9 cellular contexts compared by ENCODE assay signal in the genomic region with DNA sequence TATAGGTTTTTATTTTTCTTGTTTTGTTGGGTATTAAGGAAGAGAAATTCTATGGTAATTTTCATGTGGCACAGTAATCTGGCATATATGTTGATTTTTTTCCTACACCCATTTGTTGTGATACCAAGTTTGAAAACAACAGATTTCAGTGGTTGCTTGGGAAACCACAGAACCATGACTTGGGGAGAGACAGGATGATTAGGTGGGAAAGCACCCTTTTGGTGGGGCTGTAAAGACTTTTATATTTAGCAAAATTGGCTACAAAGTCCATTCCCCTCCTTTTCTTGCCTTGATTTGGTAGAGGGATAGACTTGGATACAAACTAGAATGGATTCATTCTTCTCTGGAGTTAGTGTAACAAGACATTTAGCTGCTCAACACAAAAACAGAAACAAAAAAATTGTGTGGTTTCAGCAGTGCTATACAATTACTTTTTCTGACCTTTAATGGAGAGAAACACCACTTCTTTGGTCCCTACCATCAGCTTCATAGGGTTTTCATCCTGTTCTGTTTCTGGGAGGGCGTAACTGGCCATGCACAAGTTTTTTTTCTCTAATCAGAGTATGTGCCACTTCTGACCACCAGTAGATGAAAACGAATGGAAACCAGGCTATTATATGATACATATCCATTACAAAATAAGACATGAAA. TPM values are rescaled to one million over a fixed set of nuclear protein-coding genes. Genes with fewer than 3 reads are reported as not detected.
DNase-seq lines count a peak whose midpoint lies in the region; ATAC-seq and TF ChIP-seq lines count a peak whose summit lies in the region.
"Had no signal": no experiment of that assay in that cellular context is flagged by ENCODE, and none has a peak within 500 bp of the region (broad histone marks: within the 10 kb centered on the region; RNA-seq: fewer than 3 reads in every experiment).

No MANE protein-coding gene starts in this region.

- ATAC-seq in GM18511 (IDR thresholded peaks at IDR 0.05; ENCODE audit: unreplicated experiment) (peak; percentile 64), GM21390 (IDR thresholded peaks at IDR 0.05; ENCODE audit: unreplicated experiment) (peak; percentile 58), HG03196 (IDR thresholded peaks at IDR 0.05; ENCODE audit: unreplicated experiment) (peak; percentile 46)
- peak; percentile 73 for ATAC-seq in effector memory CD8-positive, alpha-beta T cell (replicated peaks)

- H3K4me3 Mint-ChIP-seq in effector memory CD8-positive, alpha-beta T cell, result peak overlapping the region; percentile 5 to 55

- H3K27ac Mint-ChIP-seq in effector memory CD8-positive, alpha-beta T cell, result peak overlapping the region; percentile 87 to 95

- H3K4me1 ChIP-seq in tibial artery, result no peaks in the 10 kb centered on the region

- no peaks in the 10 kb centered on the region for H3K9me3 ChIP-seq in tibial artery

- intact Hi-C loops in tibial artery (cut with DNase I; ENCODE audit: low total_unique reads), result no loop called here

- H3K4me1 Mint-ChIP-seq in effector memory CD8-positive, alpha-beta T cell (ENCODE audit: low read depth in 2 of 2), result peaks cover 58 to 59% of the 10 kb centered on the region in 2 donors

- H3K27me3 Mint-ChIP-seq in effector memory CD8-positive, alpha-beta T cell, result no peaks in the 10 kb centered on the region

- H3K27ac ChIP-seq in tibial artery, result no peak overlapping the region

- H3K36me3 ChIP-seq in tibial artery, result no peaks in the 10 kb centered on the region

- DNase-seq in effector memory CD8-positive, alpha-beta T cell, result peak; percentile 18 to 23 (median 20)
- DNase-seq in AG20443 (ENCODE audit: low spot score) (no peak), tibial artery (no peak), H4 (ENCODE audit: low spot score) (no peak)
- DNase-seq: midbrain, NCI-H446 treated with DMSO at 0.1 percent for 48 hours had no signal

- peaks cover 84% of the 10 kb centered on the region for H3K36me3 Mint-ChIP-seq in effector memory CD8-positive, alpha-beta T cell (ENCODE audit: insufficient read depth)

- no peak for TF ChIP-seq CTCF in tibial artery (IDR thresholded peaks at IDR 0.05)

- no peaks in the 10 kb centered on the region for H3K9me3 Mint-ChIP-seq in effector memory CD8-positive, alpha-beta T cell

- H3K4me3 ChIP-seq in tibial artery, result no peak overlapping the region

- H3K27me3 ChIP-seq in tibial artery, result peaks cover 0 to 34% of the 10 kb centered on the region in 2 donors

RNA-seq across cellular contexts. Expression of a gene that starts 52.7 kb away (rescaled TPM):
- 46.2 and 51.8 TPM in 2 replicates for total RNA-seq in H4 (2014; rRNA removed; shearing (Covaris generic))

Comparison
In these comparisons a context has a peak if more than half of its experiments do, and no peak if none do; other contexts are left out.
1. DNase-seq: peak in effector memory CD8-positive, alpha-beta T cell (3 of 3); none in AG20443 (single experiment), tibial artery (0 of 2) and H4 (single experiment).
2. Peak in every context shown above with its lines, with median percentiles within 50 percentile points of each other: ATAC-seq.